Comparison of ENCODE assay signal across 33 cellular contexts in genomic region chr16:53608094-53608493, GRCh38.
"Had no signal": no experiment of that assay in that cellular context is flagged by ENCODE, and none has a peak within 500 bp of the region (broad histone marks: within the 10 kb centered on the region; RNA-seq: fewer than 3 reads in every experiment).

No MANE protein-coding gene starts in this region.

- DNase-seq: activated CD4-positive, alpha-beta memory T cell treated with anti-CD3 and anti-CD28 coated beads, Interleukin-2, amount 10 ng/mL, durations not matched to agents 7 days and 5 days; activated CD4-positive, alpha-beta T cell treated with anti-CD3 and anti-CD28 coated beads for 1 hour; activated CD4-positive, alpha-beta T cell treated with anti-CD3 and anti-CD28 coated beads for 36 hours; activated CD4-positive, alpha-beta T cell treated with anti-CD3 and anti-CD28 coated beads for 48 hours; activated CD4-positive, alpha-beta T cell treated with anti-CD3 and anti-CD28 coated beads, Interleukin-2, amount 10 ng/mL, durations not matched to agents 7 days and 5 days; activated CD4-positive, alpha-beta T cell treated with anti-CD3 and anti-CD28 coated beads, Interleukin-2, amount 50 U/mL, for 48 hours; activated CD4-positive, CD25-positive, alpha-beta regulatory T cell; activated CD8-positive, alpha-beta memory T cell treated with anti-CD3 and anti-CD28 coated beads for 24 hours; activated CD8-positive, alpha-beta memory T cell treated with anti-CD3 and anti-CD28 coated beads, Interleukin-2, amount 10 ng/mL, durations not matched to agents 7 days and 5 days; activated CD8-positive, alpha-beta memory T cell treated with anti-CD3 and anti-CD28 coated beads, Interleukin-2, amount 50 U/mL, for 48 hours; activated CD8-positive, alpha-beta T cell treated with anti-CD3 and anti-CD28 coated beads, Interleukin-2, amount 10 ng/mL, durations not matched to agents 7 days and 5 days; activated effector memory CD4-positive, alpha-beta T cell treated with Interleukin-2 at 50 U/mL for 16 hours; activated gamma-delta T cell; activated naive CD4-positive, alpha-beta T cell treated with anti-CD3 and anti-CD28 coated beads, Interleukin-2, amount 50 U/mL, for 16 hours; activated naive CD4-positive, alpha-beta T cell treated with Interleukin-2 at 50 U/mL for 16 hours; activated naive CD8-positive, alpha-beta T cell treated with anti-CD3 and anti-CD28 coated beads, Interleukin-2, amount 10 ng/mL, durations not matched to agents 7 days and 5 days; activated naive CD8-positive, alpha-beta T cell treated with anti-CD3 and anti-CD28 coated beads, Interleukin-2, amount 50 U/mL, for 24 hours; activated T-cell treated with anti-CD3 and anti-CD28 coated beads, Interleukin-2, amount 50 U/mL, for 24 hours; activated T-cell treated with anti-CD3 and anti-CD28 coated beads, Interleukin-2, amount 50 U/mL, for 48 hours; amygdala; anterior cingulate cortex; central memory CD4-positive, alpha-beta T cell; T-helper 1 cell; T-helper 2 cell; T-helper 9 cell had no signal

- H3K4me1 Mint-ChIP-seq: activated CD4-positive, alpha-beta memory T cell treated with anti-CD3 and anti-CD28 coated beads, Interleukin-2, amount 10 ng/mL, durations not matched to agents 7 days and 5 days; activated CD4-positive, alpha-beta T cell treated with anti-CD3 and anti-CD28 coated beads for 36 hours; activated CD4-positive, alpha-beta T cell treated with anti-CD3 and anti-CD28 coated beads, Interleukin-2, amount 10 ng/mL, durations not matched to agents 7 days and 5 days; activated CD8-positive, alpha-beta memory T cell treated with anti-CD3 and anti-CD28 coated beads, Interleukin-2, amount 10 ng/mL, durations not matched to agents 7 days and 5 days; activated naive CD8-positive, alpha-beta T cell treated with anti-CD3 and anti-CD28 coated beads, Interleukin-2, amount 10 ng/mL, durations not matched to agents 7 days and 5 days; activated naive CD8-positive, alpha-beta T cell treated with anti-CD3 and anti-CD28 coated beads, Interleukin-2, amount 50 U/mL, for 24 hours had no signal

- H3K9me3 Mint-ChIP-seq: activated CD4-positive, alpha-beta memory T cell treated with anti-CD3 and anti-CD28 coated beads, Interleukin-2, amount 10 ng/mL, durations not matched to agents 7 days and 5 days; activated CD4-positive, alpha-beta T cell treated with anti-CD3 and anti-CD28 coated beads, Interleukin-2, amount 10 ng/mL, durations not matched to agents 7 days and 5 days; activated naive CD8-positive, alpha-beta T cell treated with anti-CD3 and anti-CD28 coated beads, Interleukin-2, amount 10 ng/mL, durations not matched to agents 7 days and 5 days; activated naive CD8-positive, alpha-beta T cell treated with anti-CD3 and anti-CD28 coated beads, Interleukin-2, amount 50 U/mL, for 24 hours; activated T-cell treated with anti-CD3 and anti-CD28 coated beads, Interleukin-2, amount 50 U/mL, for 24 hours; activated T-helper 2 cell treated with anti-CD3 and anti-CD28 coated beads, Interferon-gamma antibody, Interleukin-2, Interleukin-4, amounts not matched to agents 10 μg/mL and 5 μg/mL and 100 μg/mL, durations not matched to agents 14 hours and 24 hours and 36 hours; brain; T-helper 1 cell treated with Interleukin-12 subunit alpha and Interleukin-12 subunit beta and Interleukin-4 antibody, amounts not matched to agents 30 μg/mL and 1 μg/mL, for 36 hours; T-helper 2 cell treated with Interferon-gamma antibody and Interleukin-4, amounts not matched to agents 5 μg/mL and 100 μg/mL, for 36 hours had no signal

- H3K27me3 ChIP-seq: ascending aorta had no signal

- H3K4me3 ChIP-seq: ascending aorta had no signal

- H3K9me3 ChIP-seq: ascending aorta had no signal

- H3K4me1 ChIP-seq: ascending aorta had no signal

- H3K27ac Mint-ChIP-seq: activated CD4-positive, alpha-beta memory T cell treated with anti-CD3 and anti-CD28 coated beads, Interleukin-2, amount 10 ng/mL, durations not matched to agents 7 days and 5 days; activated CD4-positive, alpha-beta T cell treated with anti-CD3 and anti-CD28 coated beads for 36 hours; activated CD4-positive, alpha-beta T cell treated with anti-CD3 and anti-CD28 coated beads, Interleukin-2, amount 10 ng/mL, durations not matched to agents 7 days and 5 days; activated CD8-positive, alpha-beta memory T cell treated with anti-CD3 and anti-CD28 coated beads, Interleukin-2, amount 10 ng/mL, durations not matched to agents 7 days and 5 days; activated CD8-positive, alpha-beta T cell treated with anti-CD3 and anti-CD28 coated beads, Interleukin-2, amount 10 ng/mL, durations not matched to agents 7 days and 5 days; activated naive CD8-positive, alpha-beta T cell; activated naive CD8-positive, alpha-beta T cell treated with anti-CD3 and anti-CD28 coated beads, Interleukin-2, amount 10 ng/mL, durations not matched to agents 7 days and 5 days; activated naive CD8-positive, alpha-beta T cell treated with anti-CD3 and anti-CD28 coated beads, Interleukin-2, amount 50 U/mL, for 24 hours; activated T-cell treated with anti-CD3 and anti-CD28 coated beads, Interleukin-2, amount 50 U/mL, for 24 hours; activated T-helper 2 cell treated with anti-CD3 and anti-CD28 coated beads, Interferon-gamma antibody, Interleukin-2, Interleukin-4, amounts not matched to agents 10 μg/mL and 5 μg/mL and 100 μg/mL, durations not matched to agents 14 hours and 24 hours and 36 hours; brain; T-helper 1 cell treated with Interleukin-12 subunit alpha and Interleukin-12 subunit beta and Interleukin-4 antibody, amounts not matched to agents 30 μg/mL and 1 μg/mL, for 36 hours; T-helper 2 cell treated with Interferon-gamma antibody and Interleukin-4, amounts not matched to agents 5 μg/mL and 100 μg/mL, for 36 hours had no signal

- H3K36me3 Mint-ChIP-seq: activated CD8-positive, alpha-beta memory T cell treated with anti-CD3 and anti-CD28 coated beads, Interleukin-2, amount 10 ng/mL, durations not matched to agents 7 days and 5 days; activated naive CD8-positive, alpha-beta T cell treated with anti-CD3 and anti-CD28 coated beads, Interleukin-2, amount 10 ng/mL, durations not matched to agents 7 days and 5 days had no signal

- H3K27me3 Mint-ChIP-seq: activated CD4-positive, alpha-beta memory T cell treated with anti-CD3 and anti-CD28 coated beads, Interleukin-2, amount 10 ng/mL, durations not matched to agents 7 days and 5 days; activated CD4-positive, alpha-beta T cell treated with anti-CD3 and anti-CD28 coated beads for 36 hours; activated CD4-positive, alpha-beta T cell treated with anti-CD3 and anti-CD28 coated beads, Interleukin-2, amount 10 ng/mL, durations not matched to agents 7 days and 5 days; activated CD8-positive, alpha-beta memory T cell treated with anti-CD3 and anti-CD28 coated beads, Interleukin-2, amount 10 ng/mL, durations not matched to agents 7 days and 5 days; activated naive CD8-positive, alpha-beta T cell; activated naive CD8-positive, alpha-beta T cell treated with anti-CD3 and anti-CD28 coated beads, Interleukin-2, amount 10 ng/mL, durations not matched to agents 7 days and 5 days; activated naive CD8-positive, alpha-beta T cell treated with anti-CD3 and anti-CD28 coated beads, Interleukin-2, amount 50 U/mL, for 24 hours; activated T-cell treated with anti-CD3 and anti-CD28 coated beads, Interleukin-2, amount 50 U/mL, for 24 hours had no signal

- H3K4me3 Mint-ChIP-seq: activated CD4-positive, alpha-beta memory T cell treated with anti-CD3 and anti-CD28 coated beads, Interleukin-2, amount 10 ng/mL, durations not matched to agents 7 days and 5 days; activated CD4-positive, alpha-beta T cell treated with anti-CD3 and anti-CD28 coated beads for 36 hours; activated CD4-positive, alpha-beta T cell treated with anti-CD3 and anti-CD28 coated beads, Interleukin-2, amount 10 ng/mL, durations not matched to agents 7 days and 5 days; activated CD8-positive, alpha-beta memory T cell treated with anti-CD3 and anti-CD28 coated beads, Interleukin-2, amount 10 ng/mL, durations not matched to agents 7 days and 5 days; activated CD8-positive, alpha-beta T cell treated with anti-CD3 and anti-CD28 coated beads, Interleukin-2, amount 10 ng/mL, durations not matched to agents 7 days and 5 days; activated naive CD8-positive, alpha-beta T cell; activated naive CD8-positive, alpha-beta T cell treated with anti-CD3 and anti-CD28 coated beads, Interleukin-2, amount 10 ng/mL, durations not matched to agents 7 days and 5 days; activated naive CD8-positive, alpha-beta T cell treated with anti-CD3 and anti-CD28 coated beads, Interleukin-2, amount 50 U/mL, for 24 hours; activated T-cell treated with anti-CD3 and anti-CD28 coated beads, Interleukin-2, amount 50 U/mL, for 24 hours; brain; T-helper 1 cell treated with Interleukin-12 subunit alpha and Interleukin-12 subunit beta and Interleukin-4 antibody, amounts not matched to agents 30 μg/mL and 1 μg/mL, for 36 hours; T-helper 2 cell treated with Interferon-gamma antibody and Interleukin-4, amounts not matched to agents 5 μg/mL and 100 μg/mL, for 36 hours had no signal

- ATAC-seq: activated CD4-positive, alpha-beta T cell treated with anti-CD3 and anti-CD28 coated beads for 36 hours; activated CD4-positive, CD25-positive, alpha-beta regulatory T cell treated with anti-CD3 and anti-CD28 coated beads, Interleukin-2, amount 50 U/mL, for 24 hours; activated CD8-positive, alpha-beta memory T cell treated with anti-CD3 and anti-CD28 coated beads, Interleukin-2, amount 10 ng/mL, durations not matched to agents 7 days and 5 days; activated CD8-positive, alpha-beta T cell treated with anti-CD3 and anti-CD28 coated beads, Interleukin-2, amount 10 ng/mL, durations not matched to agents 7 days and 5 days; activated naive CD8-positive, alpha-beta T cell treated with anti-CD3 and anti-CD28 coated beads, Interleukin-2, amount 50 U/mL, for 24 hours had no signal

- H3K27ac ChIP-seq: ascending aorta, VCaP had no signal
